ENCODE assay signal across 22 cellular contexts in the genomic region with DNA sequence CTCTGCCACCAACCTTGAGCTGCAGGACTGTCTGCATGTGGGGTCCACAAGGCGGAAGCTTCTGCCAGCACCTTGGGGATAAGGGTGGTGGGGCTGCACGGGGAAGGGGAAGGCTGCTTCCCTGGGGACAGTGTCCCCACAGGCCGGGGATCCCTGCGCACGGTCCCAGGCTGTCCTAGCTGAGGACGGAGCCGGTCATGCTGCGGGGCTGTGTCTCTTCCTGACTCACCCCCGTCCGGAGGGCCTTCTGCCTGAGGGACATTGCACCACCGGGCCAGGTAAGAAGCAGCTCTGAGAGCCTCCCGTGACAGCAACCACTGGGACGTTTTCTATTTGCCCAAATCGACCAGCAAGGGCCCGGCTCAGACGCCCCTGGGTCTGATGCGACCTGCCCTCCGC. TPM values are rescaled to one million over a fixed set of nuclear protein-coding genes. Genes with fewer than 3 reads are reported as not detected.
DNase-seq lines count a peak whose midpoint lies in the region; ATAC-seq and TF ChIP-seq lines count a peak whose summit lies in the region.
"Had no signal": no experiment of that assay in that cellular context is flagged by ENCODE, and none has a peak within 500 bp of the region (broad histone marks: within the 10 kb centered on the region; RNA-seq: fewer than 3 reads in every experiment).

No MANE protein-coding gene starts in this region.

- no peaks in the 10 kb centered on the region for H3K27me3 ChIP-seq in right cardiac atrium (ENCODE audit: control insufficient read depth, insufficient read depth)
- no peaks in the 10 kb centered on the region for H3K27me3 ChIP-seq in right atrium auricular region
- H3K27me3 ChIP-seq in NT2/D1 (ENCODE audit: insufficient read depth, insufficient read length), result peaks cover 8% of the 10 kb centered on the region
- H3K27me3 ChIP-seq in endodermal cell (ENCODE audit: control insufficient read depth, insufficient read depth, low read length, poor library complexity, severe bottlenecking), result no peaks in the 10 kb centered on the region
- peaks cover 18% of the 10 kb centered on the region for H3K27me3 ChIP-seq in lower lobe of right lung (ENCODE audit: low read depth)
- H3K27me3 ChIP-seq: pancreas, right lobe of liver had no signal

- H3K27ac ChIP-seq in right cardiac atrium (ENCODE audit: low read length) (no peak overlapping the region), right atrium auricular region (no peak overlapping the region), endodermal cell (ENCODE audit: low read depth, low read length) (no peak overlapping the region), lower lobe of right lung (no peak overlapping the region)
- H3K27ac ChIP-seq: foreskin keratinocyte, left lung, pancreas, right lobe of liver, tibial artery had no signal

- DNase-seq in right cardiac atrium (peak in 1 of 3 donors; percentile 50), right atrium auricular region (ENCODE audit: low spot score) (no peak), NT2/D1 (ENCODE audit: low read depth, low spot score) (no peak), endodermal cell (peak; percentile 66), lower lobe of right lung (no peak), 8988T (no peak)
- no peak for DNase-seq in stimulated activated naive B cell treated with anti-CD40 and anti-IgM and Interleukin-4, amounts not matched to agents 10 μg/mL and 1 μg/mL and 100 μg/mL, for 72 hours
- DNase-seq: GOT3 had no signal

- no peak overlapping the region for H3K27ac Mint-ChIP-seq in endodermal cell
- no peak overlapping the region for H3K27ac Mint-ChIP-seq in stimulated activated naive B cell treated with anti-CD40 and anti-IgM and Interleukin-4, amounts not matched to agents 10 μg/mL and 1 μg/mL and 100 μg/mL, for 72 hours
- H3K27ac Mint-ChIP-seq: brain; natural killer cell treated with Interleukin-12 subunit alpha and Interleukin-12 subunit beta and Interleukin-15 and Interleukin-18, amount 100 ng/mL, for 72 hours; stimulated activated naive CD8-positive, alpha-beta T cell treated with anti-CD3 and anti-CD28 coated beads, Interleukin-15, Interleukin-2, amounts not matched to agents 100 ng/mL and 50 ng/mL, for 24 hours had no signal

- H3K27me3 Mint-ChIP-seq in endodermal cell (ENCODE audit: insufficient read depth), result no peaks in the 10 kb centered on the region
- peaks cover 0 to 21% of the 10 kb centered on the region in 2 donors for H3K27me3 Mint-ChIP-seq in stimulated activated naive B cell treated with anti-CD40 and anti-IgM and Interleukin-4, amounts not matched to agents 10 μg/mL and 1 μg/mL and 100 μg/mL, for 72 hours
- H3K27me3 Mint-ChIP-seq: natural killer cell treated with Interleukin-12 subunit alpha and Interleukin-12 subunit beta and Interleukin-15 and Interleukin-18, amount 100 ng/mL, for 72 hours; stimulated activated naive CD8-positive, alpha-beta T cell treated with anti-CD3 and anti-CD28 coated beads, Interleukin-15, Interleukin-2, amounts not matched to agents 100 ng/mL and 50 ng/mL, for 24 hours had no signal

- H3K4me1 ChIP-seq in right cardiac atrium (ENCODE audit: control insufficient read depth, insufficient read depth, low read length) (no peaks in the 10 kb centered on the region), right atrium auricular region (peaks cover 0 to 9% of the 10 kb centered on the region in 2 donors), NT2/D1 (ENCODE audit: insufficient read depth, insufficient read length) (peaks cover 21% of the 10 kb centered on the region), endodermal cell (ENCODE audit: control insufficient read depth, insufficient read depth, low read length) (no peaks in the 10 kb centered on the region), lower lobe of right lung (peaks cover 12% of the 10 kb centered on the region)
- H3K4me1 ChIP-seq: foreskin keratinocyte had no signal

- no peaks in the 10 kb centered on the region for H3K36me3 ChIP-seq in right atrium auricular region
- no peaks in the 10 kb centered on the region for H3K36me3 ChIP-seq in NT2/D1 (ENCODE audit: insufficient read depth, insufficient read length, low read length)
- no peaks in the 10 kb centered on the region for H3K36me3 ChIP-seq in endodermal cell (ENCODE audit: control insufficient read depth, insufficient read depth, low read length)
- H3K36me3 ChIP-seq in lower lobe of right lung, result no peaks in the 10 kb centered on the region
- H3K36me3 ChIP-seq: left lung, pancreas, right lobe of liver, tibial artery had no signal

- no peak for TF ChIP-seq CTCF in right atrium auricular region (IDR thresholded peaks at IDR 0.05)
- no peak for TF ChIP-seq CTCF in endodermal cell (conservative IDR thresholded peaks at IDR 0.05)
- no peak for TF ChIP-seq CTCF in lower lobe of right lung (IDR thresholded peaks at IDR 0.05)

- ATAC-seq in right cardiac atrium, result peak; percentile 9 to 10
- no peak for ATAC-seq in stimulated activated naive B cell treated with anti-CD40 and anti-IgM and Interleukin-4, amounts not matched to agents 10 μg/mL and 1 μg/mL and 100 μg/mL, for 72 hours (replicated peaks)
- no peak for ATAC-seq in HG03460 (IDR thresholded peaks at IDR 0.05; ENCODE audit: unreplicated experiment)
- ATAC-seq in lower lobe of right lung, result no peak

- no peaks in the 10 kb centered on the region for H3K9me3 Mint-ChIP-seq in endodermal cell
- no peaks in the 10 kb centered on the region for H3K9me3 Mint-ChIP-seq in stimulated activated naive B cell treated with anti-CD40 and anti-IgM and Interleukin-4, amounts not matched to agents 10 μg/mL and 1 μg/mL and 100 μg/mL, for 72 hours
- H3K9me3 Mint-ChIP-seq: natural killer cell treated with Interleukin-12 subunit alpha and Interleukin-12 subunit beta and Interleukin-15 and Interleukin-18, amount 100 ng/mL, for 72 hours; stimulated activated naive CD8-positive, alpha-beta T cell treated with anti-CD3 and anti-CD28 coated beads, Interleukin-15, Interleukin-2, amounts not matched to agents 100 ng/mL and 50 ng/mL, for 24 hours had no signal

- H3K36me3 Mint-ChIP-seq in endodermal cell (ENCODE audit: low read depth), result peaks cover 3% of the 10 kb centered on the region
- H3K36me3 Mint-ChIP-seq in stimulated activated naive B cell treated with anti-CD40 and anti-IgM and Interleukin-4, amounts not matched to agents 10 μg/mL and 1 μg/mL and 100 μg/mL, for 72 hours, result no peaks in the 10 kb centered on the region
- H3K36me3 Mint-ChIP-seq: brain; natural killer cell treated with Interleukin-12 subunit alpha and Interleukin-12 subunit beta and Interleukin-15 and Interleukin-18, amount 100 ng/mL, for 72 hours had no signal

- H3K9me3 ChIP-seq in right cardiac atrium (ENCODE audit: control insufficient read depth, low read length) (no peaks in the 10 kb centered on the region), right atrium auricular region (no peaks in the 10 kb centered on the region), NT2/D1 (ENCODE audit: insufficient read depth, low read length) (no peaks in the 10 kb centered on the region), endodermal cell (ENCODE audit: control insufficient read depth, low read length) (no peaks in the 10 kb centered on the region), lower lobe of right lung (no peaks in the 10 kb centered on the region)
- H3K9me3 ChIP-seq: left lung, pancreas, right lobe of liver, tibial artery had no signal

- intact Hi-C loops in right cardiac atrium (cut with DNase I), result loop anchor here in 2 of 4 donors (10.0 kb wide), 2 partner anchors 245 to 285 kb away; no protein-coding TSS in a partner anchor
- intact Hi-C loops in lower lobe of right lung (cut with DNase I), result no loop called here

- H3K4me3 ChIP-seq in right cardiac atrium (ENCODE audit: low read length), result no peak overlapping the region
- H3K4me3 ChIP-seq in right atrium auricular region, result no peak overlapping the region
- no peak overlapping the region for H3K4me3 ChIP-seq in NT2/D1 (ENCODE audit: insufficient read length, low read depth)
- H3K4me3 ChIP-seq in endodermal cell (ENCODE audit: low read length), result no peak overlapping the region
- no peak overlapping the region for H3K4me3 ChIP-seq in lower lobe of right lung
- H3K4me3 ChIP-seq: left lung, tibial artery had no signal

- no peaks in the 10 kb centered on the region for H3K4me1 Mint-ChIP-seq in endodermal cell
- peaks cover 6 to 10% of the 10 kb centered on the region in 2 donors for H3K4me1 Mint-ChIP-seq in stimulated activated naive B cell treated with anti-CD40 and anti-IgM and Interleukin-4, amounts not matched to agents 10 μg/mL and 1 μg/mL and 100 μg/mL, for 72 hours

- H3K4me3 Mint-ChIP-seq in endodermal cell, result no peak overlapping the region
- H3K4me3 Mint-ChIP-seq in stimulated activated naive B cell treated with anti-CD40 and anti-IgM and Interleukin-4, amounts not matched to agents 10 μg/mL and 1 μg/mL and 100 μg/mL, for 72 hours, result peak overlapping the region; percentile 25 to 39
- H3K4me3 Mint-ChIP-seq: brain; natural killer cell treated with Interleukin-12 subunit alpha and Interleukin-12 subunit beta and Interleukin-15 and Interleukin-18, amount 100 ng/mL, for 72 hours; stimulated activated naive CD8-positive, alpha-beta T cell treated with anti-CD3 and anti-CD28 coated beads, Interleukin-15, Interleukin-2, amounts not matched to agents 100 ng/mL and 50 ng/mL, for 24 hours had no signal

- peak overlapping the region; percentile 33 for H3K9ac ChIP-seq in NT2/D1 (ENCODE audit: insufficient read length, low read depth)
- no peak overlapping the region for H3K9ac ChIP-seq in endodermal cell (ENCODE audit: extremely low read depth, low read length, poor library complexity, severe bottlenecking)

- 61% methylated on average over 18 of the region's 18 CpGs for WGBS in right cardiac atrium
- 63 to 75% methylated on average over 16 to 18 of the region's 18 CpGs for WGBS in endodermal cell (ENCODE audit: insufficient coverage in 1 of 2, insufficient read length in 1 of 2), 2 experiments

RNA-seq across cellular contexts. Expression of gene KRTAP10-1, which starts 29.9 kb away (rescaled TPM):
- total RNA-seq in right cardiac atrium (not detected), right atrium auricular region (not detected), endodermal cell (not detected), lower lobe of right lung (not detected)
- polyA plus RNA-seq in right cardiac atrium, result not detected
- not detected for polyA plus RNA-seq in endodermal cell (2013, experiment 1 of 2)
- polyA plus RNA-seq in endodermal cell (2013, experiment 2 of 2), result not detected
- total RNA-seq: esophagus mucosa; foreskin keratinocyte; G401; left lung; LHCN-M2; natural killer cell treated with Interleukin-12 subunit alpha and Interleukin-12 subunit beta and Interleukin-15 and Interleukin-18, amount 100 ng/mL, for 72 hours; pancreas; right lobe of liver; Right ventricle myocardium inferior had no signal
- polyA plus RNA-seq: foreskin keratinocyte, pancreas had no signal

RNA-seq across cellular contexts. Expression of gene KRTAP10-2, which starts 41.2 kb away (rescaled TPM):
- not detected for total RNA-seq in right cardiac atrium
- polyA plus RNA-seq in right cardiac atrium, result 0.11 TPM
- not detected for total RNA-seq in right atrium auricular region
- not detected for total RNA-seq in endodermal cell
- not detected for polyA plus RNA-seq in endodermal cell (2013, experiment 1 of 2)
- not detected for polyA plus RNA-seq in endodermal cell (2013, experiment 2 of 2)
- total RNA-seq in lower lobe of right lung, result not detected
- total RNA-seq: esophagus mucosa; foreskin keratinocyte; G401; LHCN-M2; natural killer cell treated with Interleukin-12 subunit alpha and Interleukin-12 subunit beta and Interleukin-15 and Interleukin-18, amount 100 ng/mL, for 72 hours; OCI-LY7; pancreas; right lobe of liver; Right ventricle myocardium inferior had no signal
- polyA plus RNA-seq: foreskin keratinocyte, pancreas had no signal

RNA-seq across cellular contexts. Expression of gene KRTAP10-3, which starts 48.5 kb away (rescaled TPM):
- not detected for total RNA-seq in right cardiac atrium
- not detected for polyA plus RNA-seq in right cardiac atrium
- total RNA-seq in right atrium auricular region, result not detected
- total RNA-seq in endodermal cell, result not detected
- polyA plus RNA-seq in endodermal cell (2013, experiment 1 of 2), result not detected
- polyA plus RNA-seq in endodermal cell (2013, experiment 2 of 2), result not detected
- not detected for total RNA-seq in lower lobe of right lung
- total RNA-seq: esophagus mucosa; foreskin keratinocyte; G401; left lung; LHCN-M2; natural killer cell treated with Interleukin-12 subunit alpha and Interleukin-12 subunit beta and Interleukin-15 and Interleukin-18, amount 100 ng/mL, for 72 hours; OCI-LY7; pancreas; right lobe of liver; Right ventricle myocardium inferior had no signal
- polyA plus RNA-seq: foreskin keratinocyte, pancreas had no signal

RNA-seq across cellular contexts. Expression of gene LRRC3, which starts 54.8 kb away (rescaled TPM):
- total RNA-seq in right cardiac atrium (1 to 10 TPM in 3 of 4 donors, under 1 TPM in 1; 0.89 to 1.1 (median 1.0) TPM), right atrium auricular region (1 to 10 TPM; 1.1 to 1.7 TPM), endodermal cell (10 to 100 TPM; 14.1 to 16.5 TPM), lower lobe of right lung (4.0 TPM)
- 0.93 TPM for polyA plus RNA-seq in right cardiac atrium
- polyA plus RNA-seq in endodermal cell (2013, experiment 1 of 2), result 13.7 TPM
- polyA plus RNA-seq in endodermal cell (2013, experiment 2 of 2), result 14.0 TPM
- total RNA-seq: LHCN-M2, OCI-LY7 had no signal

Comparison
In these comparisons a context has a peak if more than half of its experiments do, and no peak if none do; other contexts are left out.
1. ATAC-seq: peak in right cardiac atrium (2 of 2); none in stimulated activated naive B cell treated with anti-CD40 and anti-IgM and Interleukin-4, amounts not matched to agents 10 μg/mL and 1 μg/mL and 100 μg/mL, for 72 hours (0 of 2), HG03460 (single experiment) and lower lobe of right lung (0 of 2).